Comparison of ENCODE assay signal across 21 cellular contexts in genomic region chr14:103019236-103019635, GRCh38.
"Had no signal": no experiment of that assay in that cellular context is flagged by ENCODE, and none has a peak within 500 bp of the region (broad histone marks: within the 10 kb centered on the region; RNA-seq: fewer than 3 reads in every experiment).

No MANE protein-coding gene starts in this region.

- H3K27me3 ChIP-seq: esophagus muscularis mucosa, gastrocnemius medialis, right lobe of liver, thyroid gland had no signal

- H3K9me3 ChIP-seq: esophagus muscularis mucosa, gastrocnemius medialis, right lobe of liver, thyroid gland had no signal

- H3K36me3 ChIP-seq: gastrocnemius medialis, right lobe of liver, thyroid gland, WERI-Rb-1 had no signal

- H3K4me3 Mint-ChIP-seq: activated T-cell treated with anti-CD3 and anti-CD28 coated beads, Interleukin-2, amount 50 U/mL, for 24 hours; brain; effector memory CD8-positive, alpha-beta T cell; nephron had no signal

- H3K27ac Mint-ChIP-seq: activated T-cell treated with anti-CD3 and anti-CD28 coated beads, Interleukin-2, amount 50 U/mL, for 24 hours; activated T-helper 2 cell treated with anti-CD3 and anti-CD28 coated beads, Interferon-gamma antibody, Interleukin-2, Interleukin-4, amounts not matched to agents 10 μg/mL and 5 μg/mL and 100 μg/mL, durations not matched to agents 14 hours and 24 hours and 36 hours; effector memory CD8-positive, alpha-beta T cell; nephron had no signal

- H3K27me3 Mint-ChIP-seq: brain had no signal

- H3K4me3 ChIP-seq: esophagus muscularis mucosa, gastrocnemius medialis, right lobe of liver, thyroid gland had no signal

- H3K27ac ChIP-seq: gastrocnemius medialis, parathyroid adenoma, right lobe of liver, thyroid gland, WERI-Rb-1 had no signal

- DNase-seq: activated CD4-positive, alpha-beta T cell treated with anti-CD3 and anti-CD28 coated beads for 1 hour; activated CD8-positive, alpha-beta memory T cell treated with anti-CD3 and anti-CD28 coated beads for 24 hours; activated CD8-positive, alpha-beta memory T cell treated with anti-CD3 and anti-CD28 coated beads, Interleukin-2, amount 50 U/mL, for 4 hours; activated naive CD4-positive, alpha-beta T cell treated with Interleukin-2 at 50 U/mL for 16 hours; activated T-cell treated with anti-CD3 and anti-CD28 coated beads, Interleukin-2, amount 50 U/mL, for 24 hours; effector memory CD8-positive, alpha-beta T cell; gastrocnemius medialis; kidney glomerular epithelial cell; left ventricle myocardium superior; right lobe of liver; small intestine; stimulated activated CD4-positive, alpha-beta T cell treated with anti-CD3 and anti-CD28 coated beads, Interleukin-15, amount 100 ng/mL, for 24 hours; stimulated activated naive CD4-positive, alpha-beta T cell; T-helper 1 cell; thyroid gland; WERI-Rb-1 had no signal

- ATAC-seq: effector memory CD8-positive, alpha-beta T cell; gastrocnemius medialis; left ventricle myocardium superior had no signal

- H3K9me3 Mint-ChIP-seq: activated T-cell treated with anti-CD3 and anti-CD28 coated beads, Interleukin-2, amount 50 U/mL, for 24 hours; activated T-helper 2 cell treated with anti-CD3 and anti-CD28 coated beads, Interferon-gamma antibody, Interleukin-2, Interleukin-4, amounts not matched to agents 10 μg/mL and 5 μg/mL and 100 μg/mL, durations not matched to agents 14 hours and 24 hours and 36 hours; effector memory CD8-positive, alpha-beta T cell; nephron had no signal
